Comparison of ENCODE assay signal across 1 cellular context in the genomic region with DNA sequence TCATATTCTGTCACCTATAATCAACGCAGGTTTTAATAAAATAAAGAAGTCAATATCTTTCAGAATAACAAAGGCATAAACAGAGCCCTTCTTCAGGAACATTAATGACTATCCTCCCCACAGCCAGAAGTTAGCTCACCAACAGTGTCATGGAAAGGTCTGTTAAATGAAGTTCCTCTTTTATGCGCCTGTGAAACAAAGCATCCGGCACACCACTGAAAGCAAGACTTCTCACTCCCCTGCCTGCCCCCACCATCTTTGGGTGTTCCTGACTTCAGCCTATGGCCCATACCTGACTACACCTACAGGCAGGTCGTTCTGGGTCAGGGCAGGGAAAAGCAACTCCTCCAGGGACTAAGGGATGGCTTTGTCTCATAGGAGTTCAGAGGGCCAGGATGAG.
TF ChIP-seq lines count a peak whose summit lies in the region.

No MANE protein-coding gene starts in this region.

TF ChIP-seq in GM12878, 131 proteins besides CTCF, POLR2A, EP300 and RAD21 (continued from another document):
- TF ChIP-seq, protein P1, sequence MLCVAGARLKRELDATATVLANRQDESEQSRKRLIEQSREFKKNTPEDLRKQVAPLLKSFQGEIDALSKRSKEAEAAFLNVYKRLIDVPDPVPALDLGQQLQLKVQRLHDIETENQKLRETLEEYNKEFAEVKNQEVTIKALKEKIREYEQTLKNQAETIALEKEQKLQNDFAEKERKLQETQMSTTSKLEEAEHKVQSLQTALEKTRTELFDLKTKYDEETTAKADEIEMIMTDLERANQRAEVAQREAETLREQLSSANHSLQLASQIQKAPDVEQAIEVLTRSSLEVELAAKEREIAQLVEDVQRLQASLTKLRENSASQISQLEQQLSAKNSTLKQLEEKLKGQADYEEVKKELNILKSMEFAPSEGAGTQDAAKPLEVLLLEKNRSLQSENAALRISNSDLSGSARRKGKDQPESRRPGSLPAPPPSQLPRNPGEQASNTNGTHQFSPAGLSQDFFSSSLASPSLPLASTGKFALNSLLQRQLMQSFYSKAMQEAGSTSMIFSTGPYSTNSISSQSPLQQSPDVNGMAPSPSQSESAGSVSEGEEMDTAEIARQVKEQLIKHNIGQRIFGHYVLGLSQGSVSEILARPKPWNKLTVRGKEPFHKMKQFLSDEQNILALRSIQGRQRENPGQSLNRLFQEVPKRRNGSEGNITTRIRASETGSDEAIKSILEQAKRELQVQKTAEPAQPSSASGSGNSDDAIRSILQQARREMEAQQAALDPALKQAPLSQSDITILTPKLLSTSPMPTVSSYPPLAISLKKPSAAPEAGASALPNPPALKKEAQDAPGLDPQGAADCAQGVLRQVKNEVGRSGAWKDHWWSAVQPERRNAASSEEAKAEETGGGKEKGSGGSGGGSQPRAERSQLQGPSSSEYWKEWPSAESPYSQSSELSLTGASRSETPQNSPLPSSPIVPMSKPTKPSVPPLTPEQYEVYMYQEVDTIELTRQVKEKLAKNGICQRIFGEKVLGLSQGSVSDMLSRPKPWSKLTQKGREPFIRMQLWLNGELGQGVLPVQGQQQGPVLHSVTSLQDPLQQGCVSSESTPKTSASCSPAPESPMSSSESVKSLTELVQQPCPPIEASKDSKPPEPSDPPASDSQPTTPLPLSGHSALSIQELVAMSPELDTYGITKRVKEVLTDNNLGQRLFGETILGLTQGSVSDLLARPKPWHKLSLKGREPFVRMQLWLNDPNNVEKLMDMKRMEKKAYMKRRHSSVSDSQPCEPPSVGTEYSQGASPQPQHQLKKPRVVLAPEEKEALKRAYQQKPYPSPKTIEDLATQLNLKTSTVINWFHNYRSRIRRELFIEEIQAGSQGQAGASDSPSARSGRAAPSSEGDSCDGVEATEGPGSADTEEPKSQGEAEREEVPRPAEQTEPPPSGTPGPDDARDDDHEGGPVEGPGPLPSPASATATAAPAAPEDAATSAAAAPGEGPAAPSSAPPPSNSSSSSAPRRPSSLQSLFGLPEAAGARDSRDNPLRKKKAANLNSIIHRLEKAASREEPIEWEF (IDR thresholded peaks at IDR 0.05; ENCODE audit: insufficient replicate concordance, low read depth, low read length): no peak
- TF ChIP-seq SUPT20H (IDR thresholded peaks at IDR 0.05; ENCODE audit: borderline replicate concordance, control insufficient read depth, low read depth, low read length) (no peak), BHLHE40 (IDR thresholded peaks at IDR 0.05; ENCODE audit: borderline replicate concordance in 1 of 2, low read depth in 2 of 2, low read length in 1 of 2) (peak; percentile 23 to 53; a peak in 2 of 4 replicates), SPI1 (IDR thresholded peaks at IDR 0.05; ENCODE audit: borderline replicate concordance, insufficient read depth, low read depth, low read length) (peak; percentile 49; the same call in 1 of the 2 replicates), EZH2 (IDR thresholded peaks at IDR 0.05; ENCODE audit: borderline replicate concordance, control insufficient read depth, low read depth, low read length) (no peak), SIN3A (IDR thresholded peaks at IDR 0.05; ENCODE audit: low read depth, low read length) (no peak)
